9 cellular contexts compared by ENCODE assay signal in genomic region chr17:9928601-9929341, GRCh38. TPM values are rescaled to one million over a fixed set of nuclear protein-coding genes. Genes with fewer than 3 reads are reported as not detected.
A peak's percentile ranks its signal among the peaks of the same experiment; 100 is the strongest.
DNase-seq lines count a peak whose midpoint lies in the region; ATAC-seq, FAIRE-seq and TF ChIP-seq lines count a peak whose summit lies in the region.
"Had no signal": no experiment of that assay in that cellular context is flagged by ENCODE, and none has a peak within 500 bp of the region (broad histone marks: within the 10 kb centered on the region; RNA-seq: fewer than 3 reads in every experiment).

No MANE protein-coding gene starts in this region.

- no peak overlapping the region for H3K14ac ChIP-seq in mesenchymal stem cell (ENCODE audit: low read length in 2 of 2)

- no peak overlapping the region for H4K8ac ChIP-seq in mesenchymal stem cell (ENCODE audit: low read length)

- intact Hi-C loops in K562 (cut with micrococcal nuclease) = no loop called here

- no peak overlapping the region for H4K91ac ChIP-seq in mesenchymal stem cell (ENCODE audit: low read length)

- H3K4ac ChIP-seq in mesenchymal stem cell (ENCODE audit: low read depth in 1 of 2, low read length in 2 of 2) = peak overlapping the region in 1 of 2 experiments; percentile 24

- TF ChIP-seq POLR2A in K562 (conservative IDR thresholded peaks at IDR 0.05) = no peak

- no peak overlapping the region for H2BK5ac ChIP-seq in mesenchymal stem cell (ENCODE audit: low read depth, low read length, poor library complexity, severe bottlenecking)

- POLR2A ChIA-PET in K562 (lab: Yijun Ruan, JAX) = no interaction called here

- no peaks in the 10 kb centered on the region for H3K9me1 ChIP-seq in K562 (ENCODE audit: control insufficient read depth, insufficient read depth, low read length)

- DNase-seq in MG63 (peak; percentile 65), K562 (ENCODE audit: extremely low read depth in 1 of 4, low spot score in 3 of 4) (peak; percentile 12 to 28 (median 17)), mesenchymal stem cell (peak; percentile 95)

- ATAC-seq in K562 = 0 out of 3 replicates have a peak, but pooled peaks have one; percentile 31
- no peak for ATAC-seq in GM21360 (IDR thresholded peaks at IDR 0.05; ENCODE audit: unreplicated experiment)
- ATAC-seq in GM21526 (IDR thresholded peaks at IDR 0.05; ENCODE audit: low FRiP score, unreplicated experiment) = no peak
- ATAC-seq in HG03135 (IDR thresholded peaks at IDR 0.05; ENCODE audit: unreplicated experiment) = no peak
- no peak for ATAC-seq in GM18870 (IDR thresholded peaks at IDR 0.05; ENCODE audit: unreplicated experiment)

- no peaks in the 10 kb centered on the region for H3K79me1 ChIP-seq in mesenchymal stem cell (replicated peaks; ENCODE audit: low read length, poor library complexity, severe bottlenecking)

- H3K9me3 ChIP-seq in MG63 = no peaks in the 10 kb centered on the region
- H3K9me3 ChIP-seq in K562 (replicated peaks; ENCODE audit: control insufficient read depth, insufficient read depth, low read depth, low read length) = no peaks in the 10 kb centered on the region
- H3K9me3 ChIP-seq in mesenchymal stem cell (ENCODE audit: control insufficient read depth, low read length) = no peaks in the 10 kb centered on the region

- FAIRE-seq in K562 (lab: Jason Lieb, UNC) = no peak

- no peaks in the 10 kb centered on the region for H3K79me2 ChIP-seq in K562 (ENCODE audit: control insufficient read depth, insufficient read depth, low read length)

- no peak overlapping the region for H3K4me2 ChIP-seq in K562 (ENCODE audit: insufficient read depth, low read length)
- H3K4me2 ChIP-seq in mesenchymal stem cell (ENCODE audit: low read length, poor library complexity, severe bottlenecking) = no peak overlapping the region

- H3K4me1 ChIP-seq in K562 (replicated peaks in 1 of 2; ENCODE audit: control insufficient read depth in 2 of 2, insufficient read depth in 2 of 2, low read length in 2 of 2) (no peaks in the 10 kb centered on the region), mesenchymal stem cell (ENCODE audit: control insufficient read depth, insufficient read depth, low read depth, low read length) (peaks cover 8% of the 10 kb centered on the region)

- H2AFZ ChIP-seq in K562 (ENCODE audit: low read depth, low read length) (no peak overlapping the region), mesenchymal stem cell (ENCODE audit: low read depth, low read length) (no peak overlapping the region)

- CTCF ChIA-PET in K562 (lab: Yijun Ruan, JAX; ENCODE audit: low intra/inter-chr PET ratio) = interaction anchor here (0.7 kb wide), 1 partner anchor 690 kb away, joined by 4 read pairs; no protein-coding TSS in a partner anchor

- no peak overlapping the region for H2AK5ac ChIP-seq in mesenchymal stem cell (ENCODE audit: low read length, severe bottlenecking)

- no peaks in the 10 kb centered on the region for H3K36me3 ChIP-seq in MG63
- H3K36me3 ChIP-seq in K562 (ENCODE audit: control insufficient read depth, insufficient read depth, low read length) = no peaks in the 10 kb centered on the region
- H3K36me3 ChIP-seq in mesenchymal stem cell (ENCODE audit: control insufficient read depth in 1 of 2, insufficient read depth in 2 of 2, low read depth in 1 of 2, low read length in 2 of 2) = peaks cover 7 to 51% of the 10 kb centered on the region in 2 experiments

- no TSS peak for BruUV-seq in K562 (replicated peaks; lab: Mats Ljungman, UMichigan)

- H2BK12ac ChIP-seq in mesenchymal stem cell (ENCODE audit: low read length in 2 of 2) = no peak overlapping the region

- peak overlapping the region; percentile 16 to 37 for H3K18ac ChIP-seq in mesenchymal stem cell (ENCODE audit: low read depth in 1 of 2, low read length in 2 of 2)

- 0% methylated on average over 11 of the region's 13 CpGs for WGBS in K562 (ENCODE audit: insufficient coverage, low coverage, missing lambda C conversion rate)
- WGBS in mesenchymal stem cell = 22% methylated on average over 13 of the region's 13 CpGs

- H3K27me3 ChIP-seq in MG63 (no peaks in the 10 kb centered on the region), K562 (ENCODE audit: control insufficient read depth in 2 of 2, insufficient read depth in 2 of 2, low read length in 2 of 2) (peaks cover 0 to 6% of the 10 kb centered on the region in 2 experiments; a peak in 3 of 5 replicates), mesenchymal stem cell (ENCODE audit: control insufficient read depth in 1 of 2, insufficient read depth in 1 of 2, low read length in 2 of 2) (no peaks in the 10 kb centered on the region)

- peak overlapping the region; percentile 99 for H2BK15ac ChIP-seq in mesenchymal stem cell (ENCODE audit: low read depth, poor library complexity, severe bottlenecking)

- no peak overlapping the region for H3K23ac ChIP-seq in mesenchymal stem cell (ENCODE audit: low read length in 2 of 2)

- H2BK120ac ChIP-seq in mesenchymal stem cell (ENCODE audit: low read depth, low read length) = no peak overlapping the region

- TF ChIP-seq CTCF in C4-2B (conservative IDR thresholded peaks at IDR 0.05) = peak; percentile 84
- peak; percentile 16 to 54 (median 43); a peak in 5 of 6 replicates for TF ChIP-seq CTCF in K562 (IDR thresholded peaks at IDR 0.05 in 2 of 3, conservative IDR thresholded peaks at IDR 0.05 in 1 of 3; ENCODE audit: insufficient read depth in 2 of 3, low read depth in 1 of 3, low read length in 3 of 3)

- no peak overlapping the region for H3K27ac ChIP-seq in C4-2B
- H3K27ac ChIP-seq in K562 (ENCODE audit: extremely low read depth, low read depth, low read length) = no peak overlapping the region
- H3K27ac ChIP-seq in mesenchymal stem cell (ENCODE audit: low read length, poor library complexity, severe bottlenecking) = no peak overlapping the region

- TF ChIP-seq EP300 in K562 (IDR thresholded peaks at IDR 0.05; ENCODE audit: low read length) = no peak

- H3K4me3 ChIP-seq in MG63 (no peak overlapping the region), K562 (no peak overlapping the region), mesenchymal stem cell (ENCODE audit: insufficient read depth in 1 of 2, low read depth in 1 of 2, low read length in 2 of 2) (no peak overlapping the region)

- TF ChIP-seq RAD21 in K562 (CRISPR knock-in tag; conservative IDR thresholded peaks at IDR 0.05 in 1 of 2, IDR thresholded peaks at IDR 0.05 in 1 of 2) = no peak

- in situ Hi-C loops in K562 (cut with MboI) = loop anchor here (10.0 kb wide), 1 partner anchor 686 kb away; no protein-coding TSS in a partner anchor

- no peaks in the 10 kb centered on the region for H4K20me1 ChIP-seq in K562 (replicated peaks; ENCODE audit: control insufficient read depth, insufficient read depth, low read length)

- H3K9ac ChIP-seq in K562 (ENCODE audit: insufficient read depth in 1 of 2, low read depth in 2 of 2, low read length in 2 of 2) = no peak overlapping the region
- H3K9ac ChIP-seq in mesenchymal stem cell (ENCODE audit: low read length) = peak overlapping the region; percentile 63

TF ChIP-seq in K562, 482 proteins besides CTCF, POLR2A, EP300 and RAD21:
- TF ChIP-seq LARP7 (IDR thresholded peaks at IDR 0.05) = no peak
- no peak for TF ChIP-seq TAF1 (IDR thresholded peaks at IDR 0.05; ENCODE audit: control insufficient read depth, extremely low read depth, insufficient read depth, low read length, severe bottlenecking)
- no peak for TF ChIP-seq RBM22 (IDR thresholded peaks at IDR 0.05; ENCODE audit: low read depth, low read length, poor library complexity, severe bottlenecking)
- no peak for TF ChIP-seq CC2D1A (IDR thresholded peaks at IDR 0.05)
- TF ChIP-seq MTA2 (IDR thresholded peaks at IDR 0.05; ENCODE audit: low read depth) = no peak
- peak; percentile 64 for TF ChIP-seq ZNF384 (IDR thresholded peaks at IDR 0.05; ENCODE audit: low read depth, low read length)
TF ChIP-seq in K562: peak in this region for 1.

RNA-seq across cellular contexts. Expression of gene RCVRN, which starts 23.7 kb away (rescaled TPM):
- not detected in 2 replicates for total RNA-seq in MG63 (2014; rRNA removed; shearing (Covaris generic); ENCODE audit: low replicate concordance)
- total RNA-seq in K562 (2011; cell fraction: chromatin; rRNA removed; ENCODE audit: low replicate concordance) = not detected in 2 replicates
- not detected in 2 replicates for total RNA-seq in K562 (2011; cell fraction: nucleolus; rRNA removed)
- not detected in 2 replicates for total RNA-seq in K562 (2011; cell fraction: nucleoplasm; rRNA removed)
- total RNA-seq in K562 (2014; rRNA removed) (not detected in 2 replicates), K562 (2014; rRNA removed; fragmentation: Illumina TruSeq; extraction: Trizol) (not detected in 2 replicates), K562 (2015; rRNA removed; fragmentation: Illumina TruSeq; extraction: Trizol) (not detected in 2 replicates), K562 (2021) (not detected in 2 replicates)
- polyA plus RNA-seq in K562 (2011; rRNA removed) (not detected in 2 replicates), K562 (2014; fragmentation: Illumina TruSeq; extraction: Trizol) (not detected in 2 replicates), K562 (2014; fragmentation: Nextera tagmentation; extraction: Ambion mirVana) (not detected), K562 (2014; rRNA removed) (not detected in 2 replicates)
- polyA plus RNA-seq in K562 (2011; cell fraction: cytosol; rRNA removed) = not detected in 2 replicates
- polyA plus RNA-seq in K562 (2011; cell fraction: nucleus; rRNA removed) = not detected in 2 replicates
- not detected in 2 replicates for polyA plus RNA-seq in K562 (2012)
- not detected in 2 replicates for polyA minus RNA-seq in K562 (2011; rRNA and poly(A)+ RNA removed)
- not detected in 2 replicates for polyA minus RNA-seq in K562 (2011; cell fraction: cytosol; rRNA and poly(A)+ RNA removed)
- polyA minus RNA-seq in K562 (2011; cell fraction: nucleus; rRNA and poly(A)+ RNA removed) = not detected in 2 replicates
- polyA plus RNA-seq in mesenchymal stem cell (2013, experiment 1 of 2) = 1.4 TPM
- polyA plus RNA-seq in mesenchymal stem cell (2013, experiment 2 of 2) = 1.4 TPM
- total RNA-seq: dermis microvascular lymphatic vessel endothelial cell had no signal

Comparison
In these comparisons a context has a peak if more than half of its experiments do, and no peak if none do; other contexts are left out.
1. DNase-seq: peak in every context shown above with its lines; median percentile 95 in mesenchymal stem cell; 65 in MG63; 17 in K562.